In genomic region chr3:112086857-112087524, GRCh38 we compare ENCODE assay signal across 8 cellular contexts. TPM values are rescaled to one million over a fixed set of nuclear protein-coding genes. Genes with fewer than 3 reads are reported as not detected.
A peak's percentile ranks its signal among the peaks of the same experiment; 100 is the strongest.
DNase-seq lines count a peak whose midpoint lies in the region; ATAC-seq and TF ChIP-seq lines count a peak whose summit lies in the region.

No MANE protein-coding gene starts in this region.

- 21 to 43% (median 33%) methylated on average over 14 of the region's 14 CpGs for WGBS in stomach, 5 donors

- peak overlapping the region; percentile 93 for H3K4me3 Mint-ChIP-seq in activated CD4-positive, alpha-beta T cell treated with anti-CD3 and anti-CD28 coated beads, Interleukin-2, amount 10 ng/mL, durations not matched to agents 24 days and 14 days
- H3K4me3 Mint-ChIP-seq in activated naive CD8-positive, alpha-beta T cell, result peak overlapping the region; percentile 79

- peak overlapping the region; percentile 84 to 95 (median 89) for H3K27ac ChIP-seq in stomach

- DNase-seq in activated CD4-positive, alpha-beta T cell treated with anti-CD3 and anti-CD28 coated beads, Interleukin-2, amount 10 ng/mL, durations not matched to agents 24 days and 14 days, result no peak
- no peak for DNase-seq in activated CD4-positive, alpha-beta T cell treated with anti-CD3 and anti-CD28 coated beads for 4 hours
- DNase-seq in iPS-NIHi7 (ENCODE audit: extremely low spot score) (peak; percentile 29), stomach (no peak), RPMI8226 (no peak), KG1 (lab: John Stamatoyannopoulos, UW) (no peak)

- H3K36me3 ChIP-seq in stomach, result no peaks in the 10 kb centered on the region

- peak overlapping the region; percentile 46 to 63 (median 54) for H3K4me3 ChIP-seq in stomach

- H3K27ac Mint-ChIP-seq in activated CD4-positive, alpha-beta T cell treated with anti-CD3 and anti-CD28 coated beads, Interleukin-2, amount 10 ng/mL, durations not matched to agents 24 days and 14 days, result peak overlapping the region; percentile 87
- no peak overlapping the region for H3K27ac Mint-ChIP-seq in activated naive CD8-positive, alpha-beta T cell

- peaks cover 48% of the 10 kb centered on the region for H3K4me1 Mint-ChIP-seq in activated CD4-positive, alpha-beta T cell treated with anti-CD3 and anti-CD28 coated beads, Interleukin-2, amount 10 ng/mL, durations not matched to agents 24 days and 14 days
- H3K4me1 Mint-ChIP-seq in activated naive CD8-positive, alpha-beta T cell (ENCODE audit: low read depth), result peaks cover 14% of the 10 kb centered on the region

- no peaks in the 10 kb centered on the region for H3K27me3 Mint-ChIP-seq in activated CD4-positive, alpha-beta T cell treated with anti-CD3 and anti-CD28 coated beads, Interleukin-2, amount 10 ng/mL, durations not matched to agents 24 days and 14 days
- H3K27me3 Mint-ChIP-seq in activated naive CD8-positive, alpha-beta T cell, result peaks cover 9% of the 10 kb centered on the region

- no peaks in the 10 kb centered on the region for H3K9me3 ChIP-seq in stomach

- ATAC-seq in HG02623 (IDR thresholded peaks at IDR 0.05; ENCODE audit: unreplicated experiment), result no peak

- no peak for TF ChIP-seq CTCF in stomach (IDR thresholded peaks at IDR 0.05)

- peaks cover 7 to 54% (median 47%) of the 10 kb centered on the region in 4 donors for H3K4me1 ChIP-seq in stomach

- H3K9me3 Mint-ChIP-seq in activated CD4-positive, alpha-beta T cell treated with anti-CD3 and anti-CD28 coated beads, Interleukin-2, amount 10 ng/mL, durations not matched to agents 24 days and 14 days, result no peaks in the 10 kb centered on the region
- no peaks in the 10 kb centered on the region for H3K9me3 Mint-ChIP-seq in activated naive CD8-positive, alpha-beta T cell (ENCODE audit: low read depth)

- H3K36me3 Mint-ChIP-seq in activated CD4-positive, alpha-beta T cell treated with anti-CD3 and anti-CD28 coated beads, Interleukin-2, amount 10 ng/mL, durations not matched to agents 24 days and 14 days (ENCODE audit: low read depth), result peaks cover 4% of the 10 kb centered on the region
- H3K36me3 Mint-ChIP-seq in activated naive CD8-positive, alpha-beta T cell, result peaks cover 5% of the 10 kb centered on the region

- TF ChIP-seq EP300 in stomach (IDR thresholded peaks at IDR 0.05), result no peak

- H3K27me3 ChIP-seq in stomach, result peaks cover 0 to 7% (median 0%) of the 10 kb centered on the region in 3 donors

- intact Hi-C loops in activated CD4-positive, alpha-beta T cell treated with anti-CD3 and anti-CD28 coated beads, Interleukin-2, amount 10 ng/mL, durations not matched to agents 24 days and 14 days (cut with micrococcal nuclease), result loop anchor here (1.0 to 5.0 kb wide), 3 partner anchors 12 to 105 kb away; partner anchors contain the start of gene GCSAM
- intact Hi-C loops in stomach (cut with DNase I; ENCODE audit: low total_unique reads), result no loop called here

- no peak for TF ChIP-seq POLR2A in stomach (IDR thresholded peaks at IDR 0.05)

RNA-seq across cellular contexts. Expression of gene C3orf52, which starts 0.8 kb away (rescaled TPM):
- 13.0 and 14.2 TPM in 2 replicates for total RNA-seq in activated CD4-positive, alpha-beta T cell treated with anti-CD3 and anti-CD28 coated beads, Interleukin-2, amount 10 ng/mL, durations not matched to agents 24 days and 14 days
- 10 to 100 TPM in 4 of 5 donors, 1 to 10 TPM in 1; 9.9 to 66.9 (median 59.0) TPM for total RNA-seq in stomach
- polyA plus RNA-seq in stomach, result 10 to 100 TPM in 2 of 3 donors, 1 to 10 TPM in 1; 4.2 to 16.0 (median 10.0) TPM

RNA-seq across cellular contexts. Expression of gene GCSAM, which starts 46.1 kb away (rescaled TPM):
- 1.6 and 1.7 TPM in 2 replicates for total RNA-seq in activated CD4-positive, alpha-beta T cell treated with anti-CD3 and anti-CD28 coated beads, Interleukin-2, amount 10 ng/mL, durations not matched to agents 24 days and 14 days
- 1 to 10 TPM in 1 of 5 donors, under 1 TPM in 1, not detected in 3; 0.73 to 2.3 TPM for total RNA-seq in stomach
- 1 to 10 TPM in 1 of 3 donors, not detected in 2; 2.3 TPM for polyA plus RNA-seq in stomach

RNA-seq across cellular contexts. Expression of gene TMPRSS7, which starts 52.5 kb away (rescaled TPM):
- total RNA-seq in activated CD4-positive, alpha-beta T cell treated with anti-CD3 and anti-CD28 coated beads, Interleukin-2, amount 10 ng/mL, durations not matched to agents 24 days and 14 days, result not detected in 2 replicates
- under 1 TPM in 1 of 5 donors, not detected in 4; 0.45 TPM for total RNA-seq in stomach
- polyA plus RNA-seq in stomach, result under 1 TPM in 2 of 3 donors, not detected in 1; 0.08 to 0.12 TPM
